ENCODE assay signal across 22 cellular contexts in the genomic region with DNA sequence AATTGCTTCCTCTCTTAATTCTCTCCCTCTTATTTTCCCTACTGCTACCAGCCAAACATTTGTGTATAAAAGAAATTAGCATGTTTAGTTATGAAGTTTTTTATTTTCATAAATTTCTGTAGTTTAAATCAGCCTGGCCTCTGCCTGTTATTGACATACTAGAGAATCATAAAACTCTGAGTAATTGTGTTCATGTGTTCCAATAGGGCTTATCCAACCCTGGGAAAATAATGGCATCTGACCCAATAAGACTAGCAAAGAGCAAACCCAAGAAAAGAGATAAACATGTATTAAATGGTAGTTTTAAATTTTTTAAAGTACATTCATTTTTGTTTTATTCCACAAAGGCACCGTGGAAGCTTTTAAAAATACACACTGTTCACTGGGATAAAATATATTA.
"Had no signal": no experiment of that assay in that cellular context is flagged by ENCODE, and none has a peak within 500 bp of the region (broad histone marks: within the 10 kb centered on the region; RNA-seq: fewer than 3 reads in every experiment).

No MANE protein-coding gene starts in this region.

- H3K9ac ChIP-seq: parathyroid adenoma had no signal

- H3K79me2 ChIP-seq: parathyroid adenoma had no signal

- H3K9me3 Mint-ChIP-seq: activated CD4-positive, alpha-beta memory T cell treated with anti-CD3 and anti-CD28 coated beads for 36 hours; activated naive CD4-positive, alpha-beta T cell treated with anti-CD3 and anti-CD28 coated beads for 36 hours; activated naive CD8-positive, alpha-beta T cell treated with anti-CD3 and anti-CD28 coated beads, Interleukin-2, amount 10 ng/mL, durations not matched to agents 7 days and 5 days; activated T-cell treated with anti-CD3 and anti-CD28 coated beads, Interleukin-2, amount 50 U/mL, for 72 hours; stimulated activated memory B cell treated with anti-CD40 and anti-IgM and Interleukin-4, amounts not matched to agents 10 μg/mL and 1 μg/mL and 100 μg/mL, for 72 hours; T-helper 1 cell treated with Interleukin-12 subunit alpha and Interleukin-12 subunit beta and Interleukin-4 antibody, amounts not matched to agents 30 μg/mL and 1 μg/mL, for 36 hours had no signal

- DNase-seq: activated CD4-positive, alpha-beta memory T cell treated with anti-CD3 and anti-CD28 coated beads for 36 hours; activated CD4-positive, alpha-beta T cell treated with anti-CD3 and anti-CD28 coated beads for 48 hours; activated CD4-positive, CD25-positive, alpha-beta regulatory T cell; activated effector memory CD4-positive, alpha-beta T cell treated with Interleukin-2 at 50 U/mL for 16 hours; activated naive CD4-positive, alpha-beta T cell treated with anti-CD3 and anti-CD28 coated beads for 36 hours; activated naive CD8-positive, alpha-beta T cell treated with anti-CD3 and anti-CD28 coated beads, Interleukin-2, amount 10 ng/mL, durations not matched to agents 7 days and 5 days; activated T-cell treated with anti-CD3 and anti-CD28 coated beads, Interleukin-2, amount 50 U/mL, for 72 hours; amniotic stem cell; cortex of kidney; left lung; nephron progenitor cell; right cardiac atrium; stimulated activated CD4-positive, alpha-beta T cell treated with anti-CD3 and anti-CD28 coated beads, Interleukin-2, amount 100 ng/mL, for 24 hours; stomach; T1000; transverse colon had no signal

- H3K36me3 ChIP-seq: left lung, stomach, transverse colon had no signal

- H3K4me1 Mint-ChIP-seq: activated naive CD8-positive, alpha-beta T cell treated with anti-CD3 and anti-CD28 coated beads, Interleukin-2, amount 10 ng/mL, durations not matched to agents 7 days and 5 days; stimulated activated memory B cell treated with anti-CD40 and anti-IgM and Interleukin-4, amounts not matched to agents 10 μg/mL and 1 μg/mL and 100 μg/mL, for 72 hours had no signal

- H3K27me3 ChIP-seq: left lung, stomach, transverse colon had no signal

- H3K4me3 ChIP-seq: left lung, lung, skin epidermis, stomach, transverse colon had no signal

- H3K27ac Mint-ChIP-seq: activated CD4-positive, alpha-beta memory T cell treated with anti-CD3 and anti-CD28 coated beads for 36 hours; activated naive CD4-positive, alpha-beta T cell treated with anti-CD3 and anti-CD28 coated beads for 36 hours; activated naive CD8-positive, alpha-beta T cell treated with anti-CD3 and anti-CD28 coated beads, Interleukin-2, amount 10 ng/mL, durations not matched to agents 7 days and 5 days; activated T-cell treated with anti-CD3 and anti-CD28 coated beads, Interleukin-2, amount 50 U/mL, for 72 hours; nephron progenitor cell; stimulated activated memory B cell treated with anti-CD40 and anti-IgM and Interleukin-4, amounts not matched to agents 10 μg/mL and 1 μg/mL and 100 μg/mL, for 72 hours; T-helper 1 cell treated with Interleukin-12 subunit alpha and Interleukin-12 subunit beta and Interleukin-4 antibody, amounts not matched to agents 30 μg/mL and 1 μg/mL, for 36 hours had no signal

- H3K9me3 ChIP-seq: left lung, stomach, transverse colon had no signal

- ATAC-seq: activated T-cell treated with anti-CD3 and anti-CD28 coated beads, Interleukin-2, amount 50 U/mL, for 72 hours; left lung; right cardiac atrium; stimulated activated memory B cell treated with anti-CD40 and anti-IgM and Interleukin-4, amounts not matched to agents 10 μg/mL and 1 μg/mL and 100 μg/mL, for 72 hours had no signal

- H3K27ac ChIP-seq: epithelial cell of prostate, left lung, parathyroid adenoma, stomach, transverse colon had no signal

- H3K4me3 Mint-ChIP-seq: activated CD4-positive, alpha-beta memory T cell treated with anti-CD3 and anti-CD28 coated beads for 36 hours; activated naive CD4-positive, alpha-beta T cell treated with anti-CD3 and anti-CD28 coated beads for 36 hours; activated naive CD8-positive, alpha-beta T cell treated with anti-CD3 and anti-CD28 coated beads, Interleukin-2, amount 10 ng/mL, durations not matched to agents 7 days and 5 days; activated T-cell treated with anti-CD3 and anti-CD28 coated beads, Interleukin-2, amount 50 U/mL, for 72 hours; nephron progenitor cell; stimulated activated memory B cell treated with anti-CD40 and anti-IgM and Interleukin-4, amounts not matched to agents 10 μg/mL and 1 μg/mL and 100 μg/mL, for 72 hours; T-helper 1 cell treated with Interleukin-12 subunit alpha and Interleukin-12 subunit beta and Interleukin-4 antibody, amounts not matched to agents 30 μg/mL and 1 μg/mL, for 36 hours had no signal

- H3K36me3 Mint-ChIP-seq: activated CD4-positive, alpha-beta memory T cell treated with anti-CD3 and anti-CD28 coated beads for 36 hours; activated naive CD8-positive, alpha-beta T cell treated with anti-CD3 and anti-CD28 coated beads, Interleukin-2, amount 10 ng/mL, durations not matched to agents 7 days and 5 days; stimulated activated memory B cell treated with anti-CD40 and anti-IgM and Interleukin-4, amounts not matched to agents 10 μg/mL and 1 μg/mL and 100 μg/mL, for 72 hours had no signal

- H2AFZ ChIP-seq: parathyroid adenoma had no signal

- H3K4me1 ChIP-seq: left lung, parathyroid adenoma, stomach, transverse colon had no signal
